ENCODE assay signal across 16 cellular contexts in genomic region chr1:60732977-60733401, GRCh38.
A peak's percentile ranks its signal among the peaks of the same experiment; 100 is the strongest.
DNase-seq lines count a peak whose midpoint lies in the region; ATAC-seq and TF ChIP-seq lines count a peak whose summit lies in the region.
"Had no signal": no experiment of that assay in that cellular context is flagged by ENCODE, and none has a peak within 500 bp of the region (broad histone marks: within the 10 kb centered on the region; RNA-seq: fewer than 3 reads in every experiment).

No MANE protein-coding gene starts in this region.

- H3K9me3 Mint-ChIP-seq in endodermal cell = peaks cover 5% of the 10 kb centered on the region
- H3K9me3 Mint-ChIP-seq in stimulated activated effector memory CD8-positive, alpha-beta T cell treated with anti-CD3 and anti-CD28 coated beads, Interleukin-12 subunit alpha, Interleukin-12 subunit beta, amount 100 ng/mL, for 72 hours = no peaks in the 10 kb centered on the region

- H2AK5ac ChIP-seq in neuronal stem cell (ENCODE audit: low read depth, low read length) = no peak overlapping the region

- intact Hi-C loops in Right ventricle myocardium inferior (cut with DNase I) = no loop called here

- DNase-seq in HuH-7 (ENCODE audit: low spot score) (peak; percentile 32), endodermal cell (no peak), neuronal stem cell (ENCODE audit: low spot score) (no peak), NCI-H510A treated with DMSO at 0.1 percent for 48 hours (lab: John Stamatoyannopoulos, UW) (no peak), Right ventricle myocardium inferior (ENCODE audit: missing footprints) (no peak)
- DNase-seq in stimulated activated effector memory CD8-positive, alpha-beta T cell treated with anti-CD3 and anti-CD28 coated beads, Interleukin-12 subunit alpha, Interleukin-12 subunit beta, amount 100 ng/mL, for 72 hours (ENCODE audit: low spot score in 2 of 2) = no peak
- DNase-seq: C1 segment of cervical spinal cord; CD4-positive, alpha-beta memory T cell; COR-L47; DMS153; DND-41; GM23248; H9 had no signal

- H3K36me3 ChIP-seq in endodermal cell (ENCODE audit: control insufficient read depth, insufficient read depth, low read length) (no peaks in the 10 kb centered on the region), neuronal stem cell (replicated peaks in 1 of 2; ENCODE audit: control insufficient read depth in 2 of 2, insufficient read depth in 2 of 2, low read length in 2 of 2) (no peaks in the 10 kb centered on the region)

- H4K8ac ChIP-seq in neuronal stem cell (ENCODE audit: low read depth, low read length) = no peak overlapping the region

- H3K4me3 Mint-ChIP-seq in endodermal cell = no peak overlapping the region
- no peak overlapping the region for H3K4me3 Mint-ChIP-seq in stimulated activated effector memory CD8-positive, alpha-beta T cell treated with anti-CD3 and anti-CD28 coated beads, Interleukin-12 subunit alpha, Interleukin-12 subunit beta, amount 100 ng/mL, for 72 hours
- H3K4me3 Mint-ChIP-seq: CD4-positive, alpha-beta memory T cell; H9 had no signal

- H3K9ac ChIP-seq in endodermal cell (ENCODE audit: extremely low read depth, low read length, poor library complexity, severe bottlenecking) (no peak overlapping the region), neuronal stem cell (ENCODE audit: low read depth, low read length, poor library complexity) (no peak overlapping the region)
- H3K9ac ChIP-seq: GM23248 had no signal

- H3K27me3 Mint-ChIP-seq in endodermal cell (ENCODE audit: insufficient read depth) = no peaks in the 10 kb centered on the region
- H3K27me3 Mint-ChIP-seq: CD4-positive, alpha-beta memory T cell had no signal

- H2BK15ac ChIP-seq in neuronal stem cell (ENCODE audit: low read length) = no peak overlapping the region

- H3K27me3 ChIP-seq in endodermal cell (ENCODE audit: control insufficient read depth, insufficient read depth, low read length, poor library complexity, severe bottlenecking) (no peaks in the 10 kb centered on the region), neuronal stem cell (ENCODE audit: control insufficient read depth in 3 of 3, insufficient read depth in 3 of 3, low read depth in 1 of 3, low read length in 3 of 3) (no peaks in the 10 kb centered on the region)

- peak; percentile 13 for ATAC-seq in stimulated activated effector memory CD8-positive, alpha-beta T cell treated with anti-CD3 and anti-CD28 coated beads, Interleukin-12 subunit alpha, Interleukin-12 subunit beta, amount 100 ng/mL, for 72 hours
- no peak for ATAC-seq in GM19467 (IDR thresholded peaks at IDR 0.05; ENCODE audit: unreplicated experiment)
- ATAC-seq in Right ventricle myocardium inferior = no peak
- no peak for ATAC-seq in HG03159 (IDR thresholded peaks at IDR 0.05; ENCODE audit: unreplicated experiment)
- ATAC-seq: HCT116 had no signal

- no peak overlapping the region for H4K91ac ChIP-seq in neuronal stem cell (ENCODE audit: low read depth, low read length, poor library complexity)

- no peak overlapping the region for H3K4me2 ChIP-seq in neuronal stem cell (ENCODE audit: insufficient read depth, low read length, poor library complexity, severe bottlenecking)

- no peaks in the 10 kb centered on the region for H3K4me1 Mint-ChIP-seq in endodermal cell
- H3K4me1 Mint-ChIP-seq in stimulated activated effector memory CD8-positive, alpha-beta T cell treated with anti-CD3 and anti-CD28 coated beads, Interleukin-12 subunit alpha, Interleukin-12 subunit beta, amount 100 ng/mL, for 72 hours = no peaks in the 10 kb centered on the region
- H3K4me1 Mint-ChIP-seq: CD4-positive, alpha-beta memory T cell had no signal

- peaks cover 2% of the 10 kb centered on the region for H3K79me1 ChIP-seq in neuronal stem cell (ENCODE audit: low read depth, low read length)

- H3K27ac ChIP-seq in endodermal cell (ENCODE audit: low read depth, low read length) (no peak overlapping the region), neuronal stem cell (replicated peaks; ENCODE audit: low read length) (no peak overlapping the region)
- H3K27ac ChIP-seq: GM23248 had no signal

- no peaks in the 10 kb centered on the region for H3K36me3 Mint-ChIP-seq in endodermal cell (ENCODE audit: low read depth)
- no peaks in the 10 kb centered on the region for H3K36me3 Mint-ChIP-seq in stimulated activated effector memory CD8-positive, alpha-beta T cell treated with anti-CD3 and anti-CD28 coated beads, Interleukin-12 subunit alpha, Interleukin-12 subunit beta, amount 100 ng/mL, for 72 hours
- H3K36me3 Mint-ChIP-seq: CD4-positive, alpha-beta memory T cell had no signal

- WGBS in endodermal cell (ENCODE audit: insufficient coverage in 1 of 2, insufficient read length in 1 of 2), 2 experiments = 80 to 87% methylated on average over 1 to 3 of the region's 3 CpGs
- WGBS in neuronal stem cell (ENCODE audit: extremely low coverage in 2 of 2, insufficient read length in 2 of 2, insufficient replicate concordance in 1 of 2), 2 donors = no CpG with 5 or more reads among the region's 3 CpGs

- no peak overlapping the region for H2BK120ac ChIP-seq in neuronal stem cell (ENCODE audit: low read depth, low read length)

- H3K4me1 ChIP-seq in endodermal cell (ENCODE audit: control insufficient read depth, insufficient read depth, low read length) = no peaks in the 10 kb centered on the region
- H3K4me1 ChIP-seq in neuronal stem cell (ENCODE audit: control insufficient read depth in 2 of 2, insufficient read depth in 1 of 2, low read depth in 1 of 2, low read length in 2 of 2) = no peaks in the 10 kb centered on the region

- peak overlapping the region; percentile 11 for H3K14ac ChIP-seq in neuronal stem cell (ENCODE audit: low read length)

- H2BK5ac ChIP-seq in neuronal stem cell (ENCODE audit: low read length) = no peak overlapping the region

- no peak overlapping the region for H3K18ac ChIP-seq in neuronal stem cell (ENCODE audit: low read length)

- peak; percentile 40 for TF ChIP-seq CTCF in endodermal cell (conservative IDR thresholded peaks at IDR 0.05)

- H2BK12ac ChIP-seq in neuronal stem cell (ENCODE audit: low read length) = no peak overlapping the region

- no peak overlapping the region for H3K23ac ChIP-seq in neuronal stem cell (ENCODE audit: low read depth, low read length, poor library complexity)

- no peak overlapping the region for H3K27ac Mint-ChIP-seq in endodermal cell
- H3K27ac Mint-ChIP-seq in stimulated activated effector memory CD8-positive, alpha-beta T cell treated with anti-CD3 and anti-CD28 coated beads, Interleukin-12 subunit alpha, Interleukin-12 subunit beta, amount 100 ng/mL, for 72 hours = no peak overlapping the region
- H3K27ac Mint-ChIP-seq: CD4-positive, alpha-beta memory T cell had no signal

- H3K9me3 ChIP-seq in endodermal cell (ENCODE audit: control insufficient read depth, low read length) (no peaks in the 10 kb centered on the region), neuronal stem cell (replicated peaks in 1 of 2; ENCODE audit: control insufficient read depth in 2 of 2, insufficient read depth in 1 of 2, low read depth in 1 of 2, low read length in 2 of 2) (no peaks in the 10 kb centered on the region)

- H3K4ac ChIP-seq in neuronal stem cell (ENCODE audit: low read length) = no peak overlapping the region

- no peak overlapping the region for H3K4me3 ChIP-seq in endodermal cell (ENCODE audit: low read length)
- H3K4me3 ChIP-seq in neuronal stem cell (ENCODE audit: low read length in 2 of 2) = no peak overlapping the region
- H3K4me3 ChIP-seq: GM23248 had no signal

- no peak overlapping the region for H2AFZ ChIP-seq in neuronal stem cell (ENCODE audit: low read length)
- H2AFZ ChIP-seq: GM23248 had no signal
